ENCODE assay signal across 1 cellular context in the genomic region with DNA sequence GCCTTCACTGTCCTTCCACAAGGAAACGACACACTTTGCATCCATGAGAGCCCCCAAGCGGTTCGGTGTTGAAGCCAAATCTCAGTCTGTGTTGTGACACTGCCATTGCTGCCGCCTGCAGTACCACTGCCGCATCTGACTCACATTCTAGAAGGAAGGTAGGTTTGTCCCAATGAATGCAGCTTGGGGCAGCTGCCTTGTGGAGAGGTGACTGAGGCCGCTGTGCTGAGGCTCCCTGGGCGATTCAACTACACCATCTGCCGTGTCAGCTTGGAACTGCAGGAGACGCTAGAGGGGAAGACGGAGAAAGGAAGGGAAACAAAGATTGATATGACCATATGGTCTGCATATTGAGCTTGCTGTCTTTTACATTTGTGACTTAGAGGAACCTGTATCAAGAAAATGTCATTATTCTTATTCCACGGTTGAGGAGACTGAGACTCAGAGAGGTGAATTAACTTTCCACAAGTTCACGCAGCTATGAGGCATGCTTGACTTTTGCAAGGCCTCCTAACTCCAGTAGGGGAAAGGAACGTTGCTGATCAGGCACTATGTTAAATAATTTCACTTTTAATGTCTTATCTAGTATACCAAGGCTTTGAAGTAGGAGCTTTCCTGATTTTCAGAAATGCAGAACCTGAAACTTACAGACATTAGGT.
A peak's percentile ranks its signal among the peaks of the same experiment; 100 is the strongest.
TF ChIP-seq lines count a peak whose summit lies in the region.

No MANE protein-coding gene starts in this region.

TF ChIP-seq in HepG2, 621 proteins besides CTCF, POLR2A, EP300 and RAD21 (continued from another document and continues in another):
- TF ChIP-seq FOXP4 (CRISPR knock-in tag; IDR thresholded peaks at IDR 0.05) (0 out of 2 replicates have a peak, but pooled peaks have one; percentile 26), SP4 (CRISPR knock-in tag; IDR thresholded peaks at IDR 0.05) (0 out of 2 replicates have a peak, but pooled peaks have one; percentile 28), ZNF792 (CRISPR knock-in tag; IDR thresholded peaks at IDR 0.05) (0 out of 2 replicates have a peak, but pooled peaks have one; percentile 40), SALL1 (CRISPR knock-in tag; IDR thresholded peaks at IDR 0.05) (peak; percentile 71), ZZZ3 (CRISPR knock-in tag; IDR thresholded peaks at IDR 0.05; ENCODE audit: borderline replicate concordance) (no peak), HMG20A (CRISPR knock-in tag; IDR thresholded peaks at IDR 0.05; ENCODE audit: borderline replicate concordance) (no peak), PITX1 (CRISPR knock-in tag; IDR thresholded peaks at IDR 0.05) (0 out of 2 replicates have a peak, but pooled peaks have one; percentile 13), MTF2 (CRISPR knock-in tag; IDR thresholded peaks at IDR 0.05; ENCODE audit: borderline replicate concordance) (peak; percentile 52; the same call in 1 of the 2 replicates), ZBTB7B (CRISPR knock-in tag; IDR thresholded peaks at IDR 0.05) (0 out of 2 replicates have a peak, but pooled peaks have one; percentile 22), ZNF414 (CRISPR knock-in tag; IDR thresholded peaks at IDR 0.05) (no peak), RERE (CRISPR knock-in tag; IDR thresholded peaks at IDR 0.05; ENCODE audit: low read depth) (no peak), PATZ1 (CRISPR knock-in tag; IDR thresholded peaks at IDR 0.05) (0 out of 2 replicates have a peak, but pooled peaks have one; percentile 29), ZNF768 (CRISPR knock-in tag; IDR thresholded peaks at IDR 0.05) (no peak), ZNF121 (CRISPR knock-in tag; IDR thresholded peaks at IDR 0.05) (0 out of 2 replicates have a peak, but pooled peaks have one; percentile 35), MEIS1 (CRISPR knock-in tag; IDR thresholded peaks at IDR 0.05; ENCODE audit: borderline replicate concordance) (peak; percentile 60; the same call in 1 of the 2 replicates), ZNF441 (CRISPR knock-in tag; IDR thresholded peaks at IDR 0.05; ENCODE audit: borderline replicate concordance) (0 out of 2 replicates have a peak, but pooled peaks have one; percentile 16), GATA4 (IDR thresholded peaks at IDR 0.05; ENCODE audit: borderline replicate concordance, low read depth) (no peak), ZFX (CRISPR knock-in tag; IDR thresholded peaks at IDR 0.05; ENCODE audit: low read depth) (peak; percentile 45; the same call in 1 of the 2 replicates), EHMT2 (IDR thresholded peaks at IDR 0.05; ENCODE audit: borderline replicate concordance, low read depth, low read length) (no peak), MIER3 (CRISPR knock-in tag; IDR thresholded peaks at IDR 0.05; ENCODE audit: borderline replicate concordance) (peak; percentile 40; the same call in 1 of the 2 replicates), CEBPB (IDR thresholded peaks at IDR 0.05; ENCODE audit: borderline replicate concordance, low read depth, low read length) (peak; percentile 9; the same call in 1 of the 2 replicates), ELF3 (CRISPR knock-in tag; IDR thresholded peaks at IDR 0.05) (peak; percentile 66), KDM6A (CRISPR knock-in tag; IDR thresholded peaks at IDR 0.05; ENCODE audit: low read depth) (no peak), ZSCAN30 (CRISPR knock-in tag; IDR thresholded peaks at IDR 0.05) (no peak)
- TF ChIP-seq, protein P1, sequence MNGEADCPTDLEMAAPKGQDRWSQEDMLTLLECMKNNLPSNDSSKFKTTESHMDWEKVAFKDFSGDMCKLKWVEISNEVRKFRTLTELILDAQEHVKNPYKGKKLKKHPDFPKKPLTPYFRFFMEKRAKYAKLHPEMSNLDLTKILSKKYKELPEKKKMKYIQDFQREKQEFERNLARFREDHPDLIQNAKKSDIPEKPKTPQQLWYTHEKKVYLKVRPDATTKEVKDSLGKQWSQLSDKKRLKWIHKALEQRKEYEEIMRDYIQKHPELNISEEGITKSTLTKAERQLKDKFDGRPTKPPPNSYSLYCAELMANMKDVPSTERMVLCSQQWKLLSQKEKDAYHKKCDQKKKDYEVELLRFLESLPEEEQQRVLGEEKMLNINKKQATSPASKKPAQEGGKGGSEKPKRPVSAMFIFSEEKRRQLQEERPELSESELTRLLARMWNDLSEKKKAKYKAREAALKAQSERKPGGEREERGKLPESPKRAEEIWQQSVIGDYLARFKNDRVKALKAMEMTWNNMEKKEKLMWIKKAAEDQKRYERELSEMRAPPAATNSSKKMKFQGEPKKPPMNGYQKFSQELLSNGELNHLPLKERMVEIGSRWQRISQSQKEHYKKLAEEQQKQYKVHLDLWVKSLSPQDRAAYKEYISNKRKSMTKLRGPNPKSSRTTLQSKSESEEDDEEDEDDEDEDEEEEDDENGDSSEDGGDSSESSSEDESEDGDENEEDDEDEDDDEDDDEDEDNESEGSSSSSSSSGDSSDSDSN (CRISPR knock-in tag; IDR thresholded peaks at IDR 0.05), result peak; percentile 61; the same call in 1 of the 2 replicates
- TF ChIP-seq, protein P2, sequence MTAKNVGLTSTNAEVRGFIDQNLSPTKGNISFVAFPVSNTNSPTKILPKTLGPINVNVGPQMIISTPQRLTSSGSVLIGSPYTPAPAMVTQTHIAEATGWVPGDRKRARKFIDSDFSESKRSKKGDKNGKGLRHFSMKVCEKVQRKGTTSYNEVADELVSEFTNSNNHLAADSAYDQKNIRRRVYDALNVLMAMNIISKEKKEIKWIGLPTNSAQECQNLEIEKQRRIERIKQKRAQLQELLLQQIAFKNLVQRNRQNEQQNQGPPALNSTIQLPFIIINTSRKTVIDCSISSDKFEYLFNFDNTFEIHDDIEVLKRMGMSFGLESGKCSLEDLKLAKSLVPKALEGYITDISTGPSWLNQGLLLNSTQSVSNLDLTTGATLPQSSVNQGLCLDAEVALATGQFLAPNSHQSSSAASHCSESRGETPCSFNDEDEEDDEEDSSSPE (CRISPR knock-in tag; IDR thresholded peaks at IDR 0.05), result no peak; the same call in 1 of the 2 replicates
- TF ChIP-seq, protein P3, sequence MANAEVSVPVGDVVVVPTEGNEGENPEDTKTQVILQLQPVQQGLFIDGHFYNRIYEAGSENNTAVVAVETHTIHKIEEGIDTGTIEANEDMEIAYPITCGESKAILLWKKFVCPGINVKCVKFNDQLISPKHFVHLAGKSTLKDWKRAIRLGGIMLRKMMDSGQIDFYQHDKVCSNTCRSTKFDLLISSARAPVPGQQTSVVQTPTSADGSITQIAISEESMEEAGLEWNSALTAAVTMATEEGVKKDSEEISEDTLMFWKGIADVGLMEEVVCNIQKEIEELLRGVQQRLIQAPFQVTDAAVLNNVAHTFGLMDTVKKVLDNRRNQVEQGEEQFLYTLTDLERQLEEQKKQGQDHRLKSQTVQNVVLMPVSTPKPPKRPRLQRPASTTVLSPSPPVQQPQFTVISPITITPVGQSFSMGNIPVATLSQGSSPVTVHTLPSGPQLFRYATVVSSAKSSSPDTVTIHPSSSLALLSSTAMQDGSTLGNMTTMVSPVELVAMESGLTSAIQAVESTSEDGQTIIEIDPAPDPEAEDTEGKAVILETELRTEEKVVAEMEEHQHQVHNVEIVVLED (CRISPR knock-in tag; IDR thresholded peaks at IDR 0.05; ENCODE audit: borderline replicate concordance), result no peak
